Comparison of ENCODE assay signal across 8 cellular contexts in the genomic region with DNA sequence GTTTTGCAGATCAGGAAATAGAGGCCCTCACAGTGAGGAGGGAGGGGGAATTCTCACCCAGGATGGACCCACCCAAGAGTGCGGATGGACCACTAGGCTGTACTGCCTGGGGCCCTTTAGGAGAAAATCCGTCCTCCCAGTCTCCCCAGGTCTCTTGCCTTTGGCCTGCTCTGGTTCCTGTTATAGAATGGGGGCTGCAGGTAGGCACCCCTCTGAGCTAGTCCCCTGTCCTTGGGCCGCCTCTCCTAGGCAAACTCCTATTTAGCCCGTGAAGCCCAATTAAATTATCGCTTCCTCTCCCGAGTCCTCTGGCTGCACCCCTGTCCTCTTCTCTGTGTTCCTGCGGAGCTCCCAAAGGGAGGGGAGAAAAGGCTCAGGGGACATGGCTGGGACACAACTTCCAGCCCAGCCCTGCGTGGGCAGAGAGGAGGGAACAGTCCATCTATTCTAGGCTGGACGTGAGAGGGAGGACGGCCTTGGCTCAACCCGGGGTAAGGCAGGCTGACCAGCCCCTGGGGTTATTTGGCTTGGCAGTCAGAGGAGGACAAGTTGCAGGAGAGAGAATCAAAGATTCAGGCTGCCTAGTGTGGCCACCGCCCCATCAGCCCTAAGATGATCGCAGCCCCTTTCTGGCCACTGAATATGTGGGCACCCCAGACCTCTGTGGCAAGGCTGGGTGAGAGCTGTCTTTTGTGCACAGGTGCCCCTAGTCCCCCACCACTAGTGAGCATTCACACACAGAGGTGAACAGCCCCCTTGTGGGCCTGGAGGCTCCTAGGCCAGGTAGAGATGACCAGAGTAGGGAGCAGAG.
A peak's percentile ranks its signal among the peaks of the same experiment; 100 is the strongest.
DNase-seq lines count a peak whose midpoint lies in the region; ATAC-seq and TF ChIP-seq lines count a peak whose summit lies in the region.

No MANE protein-coding gene starts in this region.

- no peaks in the 10 kb centered on the region for H3K79me2 ChIP-seq in parathyroid adenoma

- H3K27ac ChIP-seq in CD4-positive, alpha-beta T cell (ENCODE audit: low read depth, low read length) = peak overlapping the region; percentile 77
- peak overlapping the region; percentile 97 for H3K27ac ChIP-seq in parathyroid adenoma

- no peaks in the 10 kb centered on the region for H3K9me3 Mint-ChIP-seq in CD4-positive, alpha-beta T cell
- no peaks in the 10 kb centered on the region for H3K9me3 Mint-ChIP-seq in activated CD4-positive, alpha-beta memory T cell treated with anti-CD3 and anti-CD28 coated beads for 36 hours

- H3K4me1 ChIP-seq in parathyroid adenoma = peaks cover 20% of the 10 kb centered on the region

- peaks cover 5% of the 10 kb centered on the region for H3K27me3 Mint-ChIP-seq in CD4-positive, alpha-beta T cell
- no peaks in the 10 kb centered on the region for H3K27me3 Mint-ChIP-seq in activated CD4-positive, alpha-beta memory T cell treated with anti-CD3 and anti-CD28 coated beads for 36 hours

- peak overlapping the region; percentile 83 for H3K4me3 Mint-ChIP-seq in CD4-positive, alpha-beta T cell
- peak overlapping the region; percentile 85 for H3K4me3 Mint-ChIP-seq in activated CD4-positive, alpha-beta memory T cell treated with anti-CD3 and anti-CD28 coated beads for 36 hours

- H3K4me1 Mint-ChIP-seq in CD4-positive, alpha-beta T cell (ENCODE audit: low read depth) = peaks cover 57% of the 10 kb centered on the region
- peaks cover 65% of the 10 kb centered on the region for H3K4me1 Mint-ChIP-seq in activated CD4-positive, alpha-beta memory T cell treated with anti-CD3 and anti-CD28 coated beads for 36 hours (ENCODE audit: low read depth)

- no peak overlapping the region for H3K9ac ChIP-seq in parathyroid adenoma

- H3K36me3 ChIP-seq in parathyroid adenoma (ENCODE audit: control insufficient read depth, insufficient read depth, low read length) = no peaks in the 10 kb centered on the region

- POLR2A ChIA-PET in CD4-positive, alpha-beta T cell (lab: Charles Lee) = no interaction called here
- POLR2A ChIA-PET in activated CD4-positive, alpha-beta memory T cell treated with anti-CD3 and anti-CD28 coated beads for 36 hours (lab: Charles Lee) = interaction anchor here (1.2 kb wide), 1 partner anchor 16 kb away, joined by 4 read pairs; no protein-coding TSS in a partner anchor

- no peak for ATAC-seq in CD4-positive, alpha-beta T cell (ENCODE audit: poor library complexity)
- ATAC-seq in GM18861 (IDR thresholded peaks at IDR 0.05; ENCODE audit: unreplicated experiment) = no peak

- H3K4me3 ChIP-seq in parathyroid adenoma (ENCODE audit: low read depth, low read length) = no peak overlapping the region

- peaks cover 10% of the 10 kb centered on the region for H3K36me3 Mint-ChIP-seq in CD4-positive, alpha-beta T cell (ENCODE audit: low read depth)
- peaks cover 16% of the 10 kb centered on the region for H3K36me3 Mint-ChIP-seq in activated CD4-positive, alpha-beta memory T cell treated with anti-CD3 and anti-CD28 coated beads for 36 hours

- no peaks in the 10 kb centered on the region for H3K9me3 ChIP-seq in CD4-positive, alpha-beta T cell (ENCODE audit: control insufficient read depth, low read length)
- H3K9me3 ChIP-seq in parathyroid adenoma (ENCODE audit: control insufficient read depth, low read length) = no peaks in the 10 kb centered on the region

- TF ChIP-seq CTCF in CD4-positive, alpha-beta T cell (IDR thresholded peaks at IDR 0.05) = no peak
- no peak for TF ChIP-seq CTCF in parathyroid adenoma (IDR thresholded peaks at IDR 0.05)

- H2AFZ ChIP-seq in parathyroid adenoma = no peak overlapping the region

- intact Hi-C loops in CD4-positive, alpha-beta T cell (cut with DNase I, micrococcal nuclease) = loop anchor here (2.0 to 10.0 kb wide), 4 partner anchors 26 to 314 kb away; no protein-coding TSS in a partner anchor
- intact Hi-C loops in activated CD4-positive, alpha-beta memory T cell treated with anti-CD3 and anti-CD28 coated beads for 36 hours (cut with micrococcal nuclease) = loop anchor here (1.0 to 5.0 kb wide), 2 partner anchors 28 to 309 kb away; a partner anchor contains a TSS

- no peak for DNase-seq in CD4-positive, alpha-beta T cell
- DNase-seq in activated CD4-positive, alpha-beta memory T cell treated with anti-CD3 and anti-CD28 coated beads for 36 hours = no peak
- DNase-seq in fibroblast of the conjunctiva (ENCODE audit: low read depth) (peak; percentile 83), HPDE6-E6E7 (ENCODE audit: extremely low spot score) (no peak), NCI-H1930 (lab: John Stamatoyannopoulos, UW) (no peak), DMS114 treated with DMSO at 0.1 percent for 48 hours (lab: John Stamatoyannopoulos, UW; ENCODE audit: unreplicated experiment) (no peak)

- CTCF ChIA-PET in CD4-positive, alpha-beta T cell (lab: Charles Lee) = interaction anchor here (1.1 kb wide), 1 partner anchor 26 kb away, joined by 3 read pairs; no protein-coding TSS in a partner anchor
- CTCF ChIA-PET in activated CD4-positive, alpha-beta memory T cell treated with anti-CD3 and anti-CD28 coated beads for 36 hours (lab: Charles Lee) = no interaction called here

- no peak overlapping the region for H3K4me2 ChIP-seq in parathyroid adenoma (ENCODE audit: low read length)

- peak overlapping the region; percentile 94 for H3K27ac Mint-ChIP-seq in CD4-positive, alpha-beta T cell
- peak overlapping the region; percentile 97 for H3K27ac Mint-ChIP-seq in activated CD4-positive, alpha-beta memory T cell treated with anti-CD3 and anti-CD28 coated beads for 36 hours

- no peaks in the 10 kb centered on the region for H3K27me3 ChIP-seq in CD4-positive, alpha-beta T cell (ENCODE audit: control insufficient read depth, insufficient read depth, low read length)
- H3K27me3 ChIP-seq in parathyroid adenoma (ENCODE audit: control insufficient read depth, insufficient read depth, low read length) = no peaks in the 10 kb centered on the region
